In genomic region chr9:128723866-128724743, GRCh38 we compare ENCODE assay signal across 1 cellular context.
TF ChIP-seq lines count a peak whose summit lies in the region.

Gene ZDHHC12, minus strand, starts transcription at chr9:128724127. Its CDS starts 34 bp downstream, at chr9:128724093.

TF ChIP-seq in HepG2, 621 proteins besides CTCF, POLR2A, EP300 and RAD21 (continued from another document and continues in another):
- TF ChIP-seq ZNF329 (CRISPR knock-in tag; IDR thresholded peaks at IDR 0.05; ENCODE audit: low read depth) = no peak
- no peak for TF ChIP-seq ZNF225 (CRISPR knock-in tag; IDR thresholded peaks at IDR 0.05)
- no peak for TF ChIP-seq TCF12 (IDR thresholded peaks at IDR 0.05)
- no peak for TF ChIP-seq TCF12 (CRISPR knock-in tag; IDR thresholded peaks at IDR 0.05)
- TF ChIP-seq HNF4A (CRISPR knock-in tag; IDR thresholded peaks at IDR 0.05) = 0 out of 2 replicates have a peak, but pooled peaks have one; percentile 11
- no peak for TF ChIP-seq PLRG1 (conservative IDR thresholded peaks at IDR 0.05)
- no peak for TF ChIP-seq MBD4 (IDR thresholded peaks at IDR 0.05; ENCODE audit: borderline replicate concordance, low read length)
- TF ChIP-seq REST (IDR thresholded peaks at IDR 0.05; ENCODE audit: borderline replicate concordance in 1 of 2, low read depth in 1 of 2, low read length in 2 of 2) = no peak
- 0 out of 2 replicates have a peak, but pooled peaks have one; percentile 7 for TF ChIP-seq RFXANK (CRISPR knock-in tag; IDR thresholded peaks at IDR 0.05)
- TF ChIP-seq GFI1 (CRISPR knock-in tag; IDR thresholded peaks at IDR 0.05; ENCODE audit: borderline replicate concordance) = no peak
- TF ChIP-seq TRIM24 (CRISPR knock-in tag; IDR thresholded peaks at IDR 0.05) = no peak
- TF ChIP-seq CREB3 (CRISPR knock-in tag; IDR thresholded peaks at IDR 0.05) = no peak
- no peak for TF ChIP-seq ZNF552 (CRISPR knock-in tag; IDR thresholded peaks at IDR 0.05; ENCODE audit: borderline replicate concordance)
- no peak for TF ChIP-seq ZNF619 (CRISPR knock-in tag; IDR thresholded peaks at IDR 0.05)
- no peak; the same call in 1 of the 2 replicates for TF ChIP-seq ZNF317 (CRISPR knock-in tag; IDR thresholded peaks at IDR 0.05)
- peak; percentile 37 for TF ChIP-seq DMAP1 (CRISPR knock-in tag; IDR thresholded peaks at IDR 0.05)
- TF ChIP-seq SKIL (CRISPR knock-in tag; IDR thresholded peaks at IDR 0.05; ENCODE audit: borderline replicate concordance) = no peak
- no peak for TF ChIP-seq NFKBIZ (CRISPR knock-in tag; IDR thresholded peaks at IDR 0.05)
- TF ChIP-seq MED13 (CRISPR knock-in tag; IDR thresholded peaks at IDR 0.05) = no peak
- TF ChIP-seq ATF3 (CRISPR knock-in tag; IDR thresholded peaks at IDR 0.05) = 0 out of 2 replicates have a peak, but pooled peaks have one; percentile 1
- TF ChIP-seq ZSCAN25 (CRISPR knock-in tag; IDR thresholded peaks at IDR 0.05) = 0 out of 2 replicates have a peak, but pooled peaks have one; percentile 42
- TF ChIP-seq GZF1 (CRISPR knock-in tag; IDR thresholded peaks at IDR 0.05) = 0 out of 2 replicates have a peak, but pooled peaks have one; percentile 22
- TF ChIP-seq ZHX1 (CRISPR knock-in tag; IDR thresholded peaks at IDR 0.05; ENCODE audit: low read depth) = no peak
- no peak for TF ChIP-seq ZNF460 (CRISPR knock-in tag; IDR thresholded peaks at IDR 0.05; ENCODE audit: borderline replicate concordance)
- TF ChIP-seq RARA (CRISPR knock-in tag; IDR thresholded peaks at IDR 0.05) = 0 out of 2 replicates have a peak, but pooled peaks have one; percentile 8
- no peak; the same call in 1 of the 2 replicates for TF ChIP-seq ZNF275 (CRISPR knock-in tag; IDR thresholded peaks at IDR 0.05; ENCODE audit: borderline replicate concordance)
- peak; percentile 47 for TF ChIP-seq TEAD3 (CRISPR knock-in tag; optimal IDR thresholded peaks at IDR 0.05; ENCODE audit: borderline replicate concordance)
- no peak for TF ChIP-seq ZNF510 (CRISPR knock-in tag; IDR thresholded peaks at IDR 0.05; ENCODE audit: low read depth)
- no peak for TF ChIP-seq ZNF496 (CRISPR knock-in tag; IDR thresholded peaks at IDR 0.05; ENCODE audit: insufficient replicate concordance)
- TF ChIP-seq REXO4 (CRISPR knock-in tag; IDR thresholded peaks at IDR 0.05; ENCODE audit: borderline replicate concordance) = no peak
- no peak; the same call in 1 of the 2 replicates for TF ChIP-seq SOX5 (CRISPR knock-in tag; IDR thresholded peaks at IDR 0.05; ENCODE audit: borderline replicate concordance)
- no peak for TF ChIP-seq ZNF383 (CRISPR knock-in tag; IDR thresholded peaks at IDR 0.05; ENCODE audit: borderline replicate concordance)
- no peak for TF ChIP-seq FOXO4 (CRISPR knock-in tag; conservative IDR thresholded peaks at IDR 0.05)
- no peak for TF ChIP-seq ZFAT (CRISPR knock-in tag; conservative IDR thresholded peaks at IDR 0.05)
- TF ChIP-seq ZNF547 (CRISPR knock-in tag; IDR thresholded peaks at IDR 0.05) = peak; percentile 65; the same call in 1 of the 2 replicates
- TF ChIP-seq KDM3A (CRISPR knock-in tag; IDR thresholded peaks at IDR 0.05; ENCODE audit: low read depth) = no peak; the same call in 1 of the 2 replicates
- TF ChIP-seq NFE2L1 (CRISPR knock-in tag; IDR thresholded peaks at IDR 0.05; ENCODE audit: borderline replicate concordance) = no peak
- 0 out of 4 replicates have a peak, but pooled peaks of 1 of the 2 experiments have one; percentile 18 for TF ChIP-seq ATF4 (CRISPR knock-in tag; IDR thresholded peaks at IDR 0.05)
- TF ChIP-seq ZBTB8A (CRISPR knock-in tag; IDR thresholded peaks at IDR 0.05; ENCODE audit: borderline replicate concordance, low read depth) = no peak
- TF ChIP-seq ETV5 (CRISPR knock-in tag; IDR thresholded peaks at IDR 0.05; ENCODE audit: borderline replicate concordance) = peak; percentile 17; the same call in 1 of the 2 replicates
- peak; percentile 95 for TF ChIP-seq NFYB (CRISPR knock-in tag; IDR thresholded peaks at IDR 0.05)
- peak; percentile 35; the same call in 1 of the 2 replicates for TF ChIP-seq IKZF5 (CRISPR knock-in tag; IDR thresholded peaks at IDR 0.05)
- TF ChIP-seq MYPOP (CRISPR knock-in tag; IDR thresholded peaks at IDR 0.05) = peak; percentile 19; the same call in 1 of the 2 replicates
- TF ChIP-seq FOXP4 (CRISPR knock-in tag; IDR thresholded peaks at IDR 0.05) = no peak
